Comparison of ENCODE assay signal across 30 cellular contexts in genomic region chr4:82522472-82522871, GRCh38. TPM values are rescaled to one million over a fixed set of nuclear protein-coding genes. Genes with fewer than 3 reads are reported as not detected.
"Had no signal": no experiment of that assay in that cellular context is flagged by ENCODE, and none has a peak within 500 bp of the region (broad histone marks: within the 10 kb centered on the region; RNA-seq: fewer than 3 reads in every experiment).

No MANE protein-coding gene starts in this region.

- DNase-seq: activated CD4-positive, alpha-beta memory T cell treated with anti-CD3 and anti-CD28 coated beads, Interleukin-2, amount 10 ng/mL, durations not matched to agents 7 days and 5 days; activated CD4-positive, alpha-beta T cell treated with anti-CD3 and anti-CD28 coated beads for 1 hour; activated CD4-positive, alpha-beta T cell treated with anti-CD3 and anti-CD28 coated beads for 4 hours; activated CD4-positive, alpha-beta T cell treated with anti-CD3 and anti-CD28 coated beads, Interleukin-2, amount 10 ng/mL, durations not matched to agents 7 days and 5 days; activated CD4-positive, alpha-beta T cell treated with anti-CD3 and anti-CD28 coated beads, Interleukin-2, amount 50 U/mL, for 4 hours; activated CD8-positive, alpha-beta memory T cell treated with anti-CD3 and anti-CD28 coated beads, Interleukin-2, amount 50 U/mL, for 48 hours; activated gamma-delta T cell; activated naive CD4-positive, alpha-beta T cell; activated naive CD4-positive, alpha-beta T cell treated with anti-CD3 and anti-CD28 coated beads, Interleukin-2, amount 10 ng/mL, durations not matched to agents 7 days and 5 days; activated naive CD8-positive, alpha-beta T cell treated with anti-CD3 and anti-CD28 coated beads, Interleukin-2, amount 10 ng/mL, durations not matched to agents 7 days and 5 days; activated T-cell treated with anti-CD3 and anti-CD28 coated beads for 4 hours; activated T-cell treated with anti-CD3 and anti-CD28 coated beads, Interleukin-2, amount 50 U/mL, for 24 hours; activated T-cell treated with anti-CD3 and anti-CD28 coated beads, Interleukin-2, amount 50 U/mL, for 72 hours; anterior cingulate cortex; central memory CD4-positive, alpha-beta T cell; cerebellar nuclear complex; colonic mucosa; effector CD8-positive, alpha-beta T cell; esophagus squamous epithelium; foreskin melanocyte; heart right ventricle; T-helper 2 cell had no signal

- H3K4me3 ChIP-seq: breast epithelium, cardiac muscle cell, colonic mucosa, esophagus squamous epithelium, gastroesophageal sphincter, heart right ventricle had no signal

- H3K27ac ChIP-seq: breast epithelium, cardiac muscle cell, colonic mucosa, epithelial cell of prostate, esophagus squamous epithelium, gastroesophageal sphincter, heart right ventricle had no signal

- ATAC-seq: activated naive CD4-positive, alpha-beta T cell treated with anti-CD3 and anti-CD28 coated beads, Interleukin-2, amount 50 U/mL, for 72 hours; activated T-cell treated with anti-CD3 and anti-CD28 coated beads, Interleukin-2, amount 50 U/mL, for 72 hours; gastroesophageal sphincter; heart right ventricle had no signal

- H3K9me3 Mint-ChIP-seq: activated CD4-positive, alpha-beta memory T cell treated with anti-CD3 and anti-CD28 coated beads, Interleukin-2, amount 10 ng/mL, durations not matched to agents 7 days and 5 days; activated CD4-positive, alpha-beta T cell treated with anti-CD3 and anti-CD28 coated beads, Interleukin-2, amount 10 ng/mL, durations not matched to agents 7 days and 5 days; activated naive CD4-positive, alpha-beta T cell treated with anti-CD3 and anti-CD28 coated beads, Interleukin-2, amount 10 ng/mL, durations not matched to agents 7 days and 5 days; activated naive CD4-positive, alpha-beta T cell treated with anti-CD3 and anti-CD28 coated beads, Interleukin-2, amount 50 U/mL, for 72 hours; activated naive CD8-positive, alpha-beta T cell treated with anti-CD3 and anti-CD28 coated beads, Interleukin-2, amount 10 ng/mL, durations not matched to agents 7 days and 5 days; activated T-cell treated with anti-CD3 and anti-CD28 coated beads, Interleukin-2, amount 50 U/mL, for 24 hours; activated T-cell treated with anti-CD3 and anti-CD28 coated beads, Interleukin-2, amount 50 U/mL, for 72 hours; brain; WTC11 had no signal

- H3K4me3 Mint-ChIP-seq: activated CD4-positive, alpha-beta memory T cell treated with anti-CD3 and anti-CD28 coated beads, Interleukin-2, amount 10 ng/mL, durations not matched to agents 7 days and 5 days; activated CD4-positive, alpha-beta T cell treated with anti-CD3 and anti-CD28 coated beads, Interleukin-2, amount 10 ng/mL, durations not matched to agents 7 days and 5 days; activated naive CD4-positive, alpha-beta T cell treated with anti-CD3 and anti-CD28 coated beads, Interleukin-2, amount 10 ng/mL, durations not matched to agents 7 days and 5 days; activated naive CD8-positive, alpha-beta T cell treated with anti-CD3 and anti-CD28 coated beads, Interleukin-2, amount 10 ng/mL, durations not matched to agents 7 days and 5 days; activated T-cell treated with anti-CD3 and anti-CD28 coated beads, Interleukin-2, amount 50 U/mL, for 24 hours; activated T-cell treated with anti-CD3 and anti-CD28 coated beads, Interleukin-2, amount 50 U/mL, for 72 hours; brain; WTC11 had no signal

- H3K36me3 ChIP-seq: breast epithelium, cardiac muscle cell, colonic mucosa, esophagus squamous epithelium, gastroesophageal sphincter, heart right ventricle had no signal

- H3K27me3 ChIP-seq: breast epithelium, cardiac muscle cell, colonic mucosa, esophagus squamous epithelium, gastroesophageal sphincter, heart right ventricle had no signal

- H3K4me1 Mint-ChIP-seq: activated CD4-positive, alpha-beta memory T cell treated with anti-CD3 and anti-CD28 coated beads, Interleukin-2, amount 10 ng/mL, durations not matched to agents 7 days and 5 days; activated CD4-positive, alpha-beta T cell treated with anti-CD3 and anti-CD28 coated beads, Interleukin-2, amount 10 ng/mL, durations not matched to agents 7 days and 5 days; activated naive CD4-positive, alpha-beta T cell treated with anti-CD3 and anti-CD28 coated beads, Interleukin-2, amount 10 ng/mL, durations not matched to agents 7 days and 5 days; activated naive CD8-positive, alpha-beta T cell treated with anti-CD3 and anti-CD28 coated beads, Interleukin-2, amount 10 ng/mL, durations not matched to agents 7 days and 5 days had no signal

- H3K36me3 Mint-ChIP-seq: activated naive CD4-positive, alpha-beta T cell treated with anti-CD3 and anti-CD28 coated beads, Interleukin-2, amount 10 ng/mL, durations not matched to agents 7 days and 5 days; activated naive CD4-positive, alpha-beta T cell treated with anti-CD3 and anti-CD28 coated beads, Interleukin-2, amount 50 U/mL, for 72 hours; activated naive CD8-positive, alpha-beta T cell treated with anti-CD3 and anti-CD28 coated beads, Interleukin-2, amount 10 ng/mL, durations not matched to agents 7 days and 5 days; brain; WTC11 had no signal

- H3K4me1 ChIP-seq: breast epithelium, colonic mucosa, gastroesophageal sphincter had no signal

- H3K9me3 ChIP-seq: breast epithelium, colonic mucosa, esophagus squamous epithelium, gastroesophageal sphincter, heart right ventricle had no signal

- H3K27ac Mint-ChIP-seq: activated CD4-positive, alpha-beta memory T cell treated with anti-CD3 and anti-CD28 coated beads, Interleukin-2, amount 10 ng/mL, durations not matched to agents 7 days and 5 days; activated CD4-positive, alpha-beta T cell treated with anti-CD3 and anti-CD28 coated beads, Interleukin-2, amount 10 ng/mL, durations not matched to agents 7 days and 5 days; activated naive CD4-positive, alpha-beta T cell treated with anti-CD3 and anti-CD28 coated beads, Interleukin-2, amount 10 ng/mL, durations not matched to agents 7 days and 5 days; activated naive CD4-positive, alpha-beta T cell treated with anti-CD3 and anti-CD28 coated beads, Interleukin-2, amount 50 U/mL, for 72 hours; activated naive CD8-positive, alpha-beta T cell treated with anti-CD3 and anti-CD28 coated beads, Interleukin-2, amount 10 ng/mL, durations not matched to agents 7 days and 5 days; activated T-cell treated with anti-CD3 and anti-CD28 coated beads, Interleukin-2, amount 50 U/mL, for 24 hours; activated T-cell treated with anti-CD3 and anti-CD28 coated beads, Interleukin-2, amount 50 U/mL, for 72 hours; brain; WTC11 had no signal

RNA-seq across cellular contexts. Expression of gene TMEM150C, which starts 39.3 kb away (rescaled TPM):
- total RNA-seq: activated CD4-positive, alpha-beta memory T cell treated with anti-CD3 and anti-CD28 coated beads, Interleukin-2, amount 10 ng/mL, durations not matched to agents 7 days and 5 days; activated CD4-positive, alpha-beta T cell treated with anti-CD3 and anti-CD28 coated beads, Interleukin-2, amount 10 ng/mL, durations not matched to agents 7 days and 5 days; activated naive CD4-positive, alpha-beta T cell treated with anti-CD3 and anti-CD28 coated beads, Interleukin-2, amount 50 U/mL, for 72 hours; activated naive CD8-positive, alpha-beta T cell treated with anti-CD3 and anti-CD28 coated beads, Interleukin-2, amount 10 ng/mL, durations not matched to agents 7 days and 5 days; T-helper 1 cell treated with Interleukin-12 subunit alpha and Interleukin-12 subunit beta and Interleukin-4 antibody, amounts not matched to agents 30 ng/mL and 1 ng/mL, for 36 hours had no signal
